Comparison of ENCODE assay signal across 1 cellular context in genomic region chr3:47825590-47825989, GRCh38.
TF ChIP-seq lines count a peak whose summit lies in the region.

No MANE protein-coding gene starts in this region.

TF ChIP-seq in SK-N-SH treated with all-trans-retinoic acid at 6 μM for 48 hours, 23 proteins besides CTCF, POLR2A, EP300 and RAD21 (continued from another document):
- TF ChIP-seq, protein P1, sequence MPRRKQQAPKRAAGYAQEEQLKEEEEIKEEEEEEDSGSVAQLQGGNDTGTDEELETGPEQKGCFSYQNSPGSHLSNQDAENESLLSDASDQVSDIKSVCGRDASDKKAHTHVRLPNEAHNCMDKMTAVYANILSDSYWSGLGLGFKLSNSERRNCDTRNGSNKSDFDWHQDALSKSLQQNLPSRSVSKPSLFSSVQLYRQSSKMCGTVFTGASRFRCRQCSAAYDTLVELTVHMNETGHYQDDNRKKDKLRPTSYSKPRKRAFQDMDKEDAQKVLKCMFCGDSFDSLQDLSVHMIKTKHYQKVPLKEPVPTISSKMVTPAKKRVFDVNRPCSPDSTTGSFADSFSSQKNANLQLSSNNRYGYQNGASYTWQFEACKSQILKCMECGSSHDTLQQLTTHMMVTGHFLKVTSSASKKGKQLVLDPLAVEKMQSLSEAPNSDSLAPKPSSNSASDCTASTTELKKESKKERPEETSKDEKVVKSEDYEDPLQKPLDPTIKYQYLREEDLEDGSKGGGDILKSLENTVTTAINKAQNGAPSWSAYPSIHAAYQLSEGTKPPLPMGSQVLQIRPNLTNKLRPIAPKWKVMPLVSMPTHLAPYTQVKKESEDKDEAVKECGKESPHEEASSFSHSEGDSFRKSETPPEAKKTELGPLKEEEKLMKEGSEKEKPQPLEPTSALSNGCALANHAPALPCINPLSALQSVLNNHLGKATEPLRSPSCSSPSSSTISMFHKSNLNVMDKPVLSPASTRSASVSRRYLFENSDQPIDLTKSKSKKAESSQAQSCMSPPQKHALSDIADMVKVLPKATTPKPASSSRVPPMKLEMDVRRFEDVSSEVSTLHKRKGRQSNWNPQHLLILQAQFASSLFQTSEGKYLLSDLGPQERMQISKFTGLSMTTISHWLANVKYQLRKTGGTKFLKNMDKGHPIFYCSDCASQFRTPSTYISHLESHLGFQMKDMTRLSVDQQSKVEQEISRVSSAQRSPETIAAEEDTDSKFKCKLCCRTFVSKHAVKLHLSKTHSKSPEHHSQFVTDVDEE (CRISPR knock-in tag; IDR thresholded peaks at IDR 0.05): no peak
- TF ChIP-seq, protein P2, sequence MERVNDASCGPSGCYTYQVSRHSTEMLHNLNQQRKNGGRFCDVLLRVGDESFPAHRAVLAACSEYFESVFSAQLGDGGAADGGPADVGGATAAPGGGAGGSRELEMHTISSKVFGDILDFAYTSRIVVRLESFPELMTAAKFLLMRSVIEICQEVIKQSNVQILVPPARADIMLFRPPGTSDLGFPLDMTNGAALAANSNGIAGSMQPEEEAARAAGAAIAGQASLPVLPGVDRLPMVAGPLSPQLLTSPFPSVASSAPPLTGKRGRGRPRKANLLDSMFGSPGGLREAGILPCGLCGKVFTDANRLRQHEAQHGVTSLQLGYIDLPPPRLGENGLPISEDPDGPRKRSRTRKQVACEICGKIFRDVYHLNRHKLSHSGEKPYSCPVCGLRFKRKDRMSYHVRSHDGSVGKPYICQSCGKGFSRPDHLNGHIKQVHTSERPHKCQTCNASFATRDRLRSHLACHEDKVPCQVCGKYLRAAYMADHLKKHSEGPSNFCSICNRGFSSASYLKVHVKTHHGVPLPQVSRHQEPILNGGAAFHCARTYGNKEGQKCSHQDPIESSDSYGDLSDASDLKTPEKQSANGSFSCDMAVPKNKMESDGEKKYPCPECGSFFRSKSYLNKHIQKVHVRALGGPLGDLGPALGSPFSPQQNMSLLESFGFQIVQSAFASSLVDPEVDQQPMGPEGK (CRISPR knock-in tag; IDR thresholded peaks at IDR 0.05; ENCODE audit: borderline replicate concordance): no peak
- TF ChIP-seq ZNF565 (CRISPR knock-in tag; conservative IDR thresholded peaks at IDR 0.05; ENCODE audit: low read depth): no peak
- no peak for TF ChIP-seq ISL1 (CRISPR knock-in tag; IDR thresholded peaks at IDR 0.05)
- TF ChIP-seq TCF4 (CRISPR knock-in tag; IDR thresholded peaks at IDR 0.05; ENCODE audit: borderline replicate concordance): no peak
- TF ChIP-seq CREB5 (CRISPR knock-in tag; IDR thresholded peaks at IDR 0.05; ENCODE audit: low read depth): no peak
- TF ChIP-seq TOX (CRISPR knock-in tag; IDR thresholded peaks at IDR 0.05; ENCODE audit: borderline replicate concordance): no peak
- TF ChIP-seq BACH2 (CRISPR knock-in tag; IDR thresholded peaks at IDR 0.05; ENCODE audit: borderline replicate concordance): no peak
- no peak for TF ChIP-seq ARNTL (CRISPR knock-in tag; IDR thresholded peaks at IDR 0.05; ENCODE audit: borderline replicate concordance, low read depth)
- TF ChIP-seq, protein P3, sequence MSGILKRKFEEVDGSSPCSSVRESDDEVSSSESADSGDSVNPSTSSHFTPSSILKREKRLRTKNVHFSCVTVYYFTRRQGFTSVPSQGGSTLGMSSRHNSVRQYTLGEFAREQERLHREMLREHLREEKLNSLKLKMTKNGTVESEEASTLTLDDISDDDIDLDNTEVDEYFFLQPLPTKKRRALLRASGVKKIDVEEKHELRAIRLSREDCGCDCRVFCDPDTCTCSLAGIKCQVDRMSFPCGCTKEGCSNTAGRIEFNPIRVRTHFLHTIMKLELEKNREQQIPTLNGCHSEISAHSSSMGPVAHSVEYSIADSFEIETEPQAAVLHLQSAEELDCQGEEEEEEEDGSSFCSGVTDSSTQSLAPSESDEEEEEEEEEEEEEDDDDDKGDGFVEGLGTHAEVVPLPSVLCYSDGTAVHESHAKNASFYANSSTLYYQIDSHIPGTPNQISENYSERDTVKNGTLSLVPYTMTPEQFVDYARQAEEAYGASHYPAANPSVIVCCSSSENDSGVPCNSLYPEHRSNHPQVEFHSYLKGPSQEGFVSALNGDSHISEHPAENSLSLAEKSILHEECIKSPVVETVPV (CRISPR knock-in tag; IDR thresholded peaks at IDR 0.05): no peak
TF ChIP-seq in SK-N-SH treated with all-trans-retinoic acid at 6 μM for 48 hours: peak in this region for 0.
